22 cellular contexts compared by ENCODE assay signal in genomic region chr5:9947944-9948343, GRCh38.
A peak's percentile ranks its signal among the peaks of the same experiment; 100 is the strongest.
DNase-seq lines count a peak whose midpoint lies in the region; ATAC-seq lines count a peak whose summit lies in the region.
"Had no signal": no experiment of that assay in that cellular context is flagged by ENCODE, and none has a peak within 500 bp of the region (broad histone marks: within the 10 kb centered on the region; RNA-seq: fewer than 3 reads in every experiment).

No MANE protein-coding gene starts in this region.

- 58% methylated on average over 5 of the region's 5 CpGs for whole genome bisulfite sequencing in mesenchymal stem cell

- no peak overlapping the region for H3K4ac ChIP-seq in mesenchymal stem cell (ENCODE audit: low read depth in 1 of 2, low read length in 2 of 2)

- H3K23ac ChIP-seq in mesenchymal stem cell (ENCODE audit: low read length in 2 of 2) = no peak overlapping the region

- intact Hi-C loops in left ventricle myocardium superior (cut with micrococcal nuclease) = no loop called here

- no peak overlapping the region for H3K4me3 ChIP-seq in mesenchymal stem cell (ENCODE audit: insufficient read depth in 1 of 2, low read depth in 1 of 2, low read length in 2 of 2)
- H3K4me3 ChIP-seq: SJSA1 had no signal

- H3K79me1 ChIP-seq in mesenchymal stem cell (replicated peaks; ENCODE audit: low read length, poor library complexity, severe bottlenecking) = no peaks in the 10 kb centered on the region

- peaks cover 0 to 13% of the 10 kb centered on the region in 2 experiments for H3K27me3 ChIP-seq in mesenchymal stem cell (ENCODE audit: control insufficient read depth in 1 of 2, insufficient read depth in 1 of 2, low read length in 2 of 2)
- H3K27me3 ChIP-seq: SJSA1 had no signal

- H3K4me2 ChIP-seq in mesenchymal stem cell (ENCODE audit: low read length, poor library complexity, severe bottlenecking) = no peak overlapping the region

- H2BK15ac ChIP-seq in mesenchymal stem cell (ENCODE audit: low read depth, poor library complexity, severe bottlenecking) = no peak overlapping the region

- H2BK12ac ChIP-seq in mesenchymal stem cell (ENCODE audit: low read length in 2 of 2) = no peak overlapping the region

- H4K8ac ChIP-seq in mesenchymal stem cell (ENCODE audit: low read length) = no peak overlapping the region

- no peaks in the 10 kb centered on the region for H3K36me3 ChIP-seq in mesenchymal stem cell (ENCODE audit: control insufficient read depth in 1 of 2, insufficient read depth in 2 of 2, low read depth in 1 of 2, low read length in 2 of 2)
- H3K36me3 ChIP-seq: SJSA1 had no signal

- no peak overlapping the region for H3K18ac ChIP-seq in mesenchymal stem cell (ENCODE audit: low read depth in 1 of 2, low read length in 2 of 2)

- no peak overlapping the region for H3K27ac ChIP-seq in mesenchymal stem cell (ENCODE audit: low read length, poor library complexity, severe bottlenecking)
- H3K27ac ChIP-seq: HL-60, SJSA1 had no signal

- no peak overlapping the region for H3K14ac ChIP-seq in mesenchymal stem cell (ENCODE audit: low read length in 2 of 2)

- no peak overlapping the region for H2AFZ ChIP-seq in mesenchymal stem cell (ENCODE audit: low read depth, low read length)

- DNase-seq in cerebellum (ENCODE audit: low spot score) = peak; percentile 17
- DNase-seq in mesenchymal stem cell = peak; percentile 23
- no peak for DNase-seq in activated CD4-positive, CD25-positive, alpha-beta regulatory T cell treated with anti-CD3 and anti-CD28 coated beads, Interleukin-2, amount 50 U/mL, for 72 hours
- DNase-seq in NCI-H146 (lab: John Stamatoyannopoulos, UW) = no peak
- no peak for DNase-seq in left ventricle myocardium superior
- DNase-seq: Caco-2; CD4-positive, alpha-beta memory T cell; DMS 273 treated with DMSO at 0.1 percent for 48 hours; DND-41; H9; KG1; NCI-H1092; NCI-H1436; NCI-H1930; NCI-H2227 treated with DMSO at 0.1 percent for 48 hours; NCI-H510A treated with DMSO at 0.1 percent for 48 hours; NCI-H748 treated with DMSO at 0.1 percent for 48 hours had no signal

- H3K9me3 ChIP-seq in mesenchymal stem cell (ENCODE audit: control insufficient read depth, low read length) = no peaks in the 10 kb centered on the region
- H3K9me3 ChIP-seq: Caco-2, SJSA1 had no signal

- H3K4me1 ChIP-seq in mesenchymal stem cell (ENCODE audit: control insufficient read depth, insufficient read depth, low read depth, low read length) = peaks cover 2% of the 10 kb centered on the region
- H3K4me1 ChIP-seq: Caco-2, SJSA1 had no signal

- no peak overlapping the region for H2BK5ac ChIP-seq in mesenchymal stem cell (ENCODE audit: low read depth, low read length, poor library complexity, severe bottlenecking)

- peak; percentile 11 for ATAC-seq in GM21786 (IDR thresholded peaks at IDR 0.05; ENCODE audit: unreplicated experiment)
- no peak for ATAC-seq in HG03432 (IDR thresholded peaks at IDR 0.05; ENCODE audit: unreplicated experiment)
- ATAC-seq in left ventricle myocardium superior = no peak
- ATAC-seq: Panc1 had no signal

- no peak overlapping the region for H2AK5ac ChIP-seq in mesenchymal stem cell (ENCODE audit: low read length, severe bottlenecking)

- no peak overlapping the region for H4K91ac ChIP-seq in mesenchymal stem cell (ENCODE audit: low read length)

- H2BK120ac ChIP-seq in mesenchymal stem cell (ENCODE audit: low read depth, low read length) = no peak overlapping the region

- H3K9ac ChIP-seq in mesenchymal stem cell (ENCODE audit: low read length) = no peak overlapping the region

Comparison
In these comparisons a context has a peak if more than half of its experiments do, and no peak if none do; other contexts are left out.
1. DNase-seq: peak in cerebellum (single experiment) and mesenchymal stem cell (single experiment); none in activated CD4-positive, CD25-positive, alpha-beta regulatory T cell treated with anti-CD3 and anti-CD28 coated beads, Interleukin-2, amount 50 U/mL, for 72 hours (single experiment), NCI-H146 (single experiment) and left ventricle myocardium superior (single experiment).